In genomic region chrX:23659339-23659738, GRCh38 we compare ENCODE assay signal across 15 cellular contexts. TPM values are rescaled to one million over a fixed set of nuclear protein-coding genes. Genes with fewer than 3 reads are reported as not detected.
DNase-seq lines count a peak whose midpoint lies in the region; ATAC-seq and TF ChIP-seq lines count a peak whose summit lies in the region.
"Had no signal": no experiment of that assay in that cellular context is flagged by ENCODE, and none has a peak within 500 bp of the region (broad histone marks: within the 10 kb centered on the region; RNA-seq: fewer than 3 reads in every experiment).

No MANE protein-coding gene starts in this region.

- H3K4me2 ChIP-seq in mesendoderm (ENCODE audit: low read length), result no peak overlapping the region

- no TSS peak for BruUV-seq in Caco-2 (replicated peaks; lab: Mats Ljungman, UMichigan)

- no peak overlapping the region for H2AK5ac ChIP-seq in mesendoderm (ENCODE audit: low read length)

- H3K4me3 Mint-ChIP-seq in Caco-2 (ENCODE audit: unreplicated experiment) (peak overlapping the region; percentile 62), endothelial cell (ENCODE audit: unreplicated experiment) (no peak overlapping the region)
- H3K4me3 Mint-ChIP-seq in central memory CD8-positive, alpha-beta T cell, result no peak overlapping the region
- H3K4me3 Mint-ChIP-seq: CD14-positive monocyte had no signal

- H4K5ac ChIP-seq in mesendoderm (ENCODE audit: low read length), result no peak overlapping the region

- H3K79me1 ChIP-seq in mesendoderm (ENCODE audit: low read length), result no peaks in the 10 kb centered on the region

- H3K36me3 Mint-ChIP-seq in Caco-2 (ENCODE audit: insufficient read depth, unreplicated experiment) (no peaks in the 10 kb centered on the region), endothelial cell (ENCODE audit: low read depth, unreplicated experiment) (no peaks in the 10 kb centered on the region)
- peaks cover 1% of the 10 kb centered on the region for H3K36me3 Mint-ChIP-seq in central memory CD8-positive, alpha-beta T cell (ENCODE audit: insufficient read depth)
- H3K36me3 Mint-ChIP-seq: CD14-positive monocyte had no signal

- peaks cover 2% of the 10 kb centered on the region for H3K79me2 ChIP-seq in mesendoderm (ENCODE audit: control insufficient read depth, insufficient read depth, low read length)

- intact Hi-C loops in Caco-2 (cut with micrococcal nuclease; ENCODE audit: unreplicated experiment), result no loop called here

- peak overlapping the region; percentile 94 for H3K9ac ChIP-seq in HUES6 (ENCODE audit: low read length)
- H3K9ac ChIP-seq in mesendoderm (ENCODE audit: low read length), result no peak overlapping the region

- WGBS in mesendoderm (ENCODE audit: extremely low coverage, insufficient coverage, low lambda C conversion rate), result no CpG with 5 or more reads among the region's 4 CpGs

- H3K27me3 ChIP-seq in Caco-2 (replicated peaks; ENCODE audit: control insufficient read depth, insufficient read depth, low read length) (no peaks in the 10 kb centered on the region), HUES6 (ENCODE audit: control insufficient read depth, insufficient read depth, low read length) (no peaks in the 10 kb centered on the region), mesendoderm (ENCODE audit: insufficient read depth, low read length, poor library complexity) (no peaks in the 10 kb centered on the region)

- H3K23ac ChIP-seq in mesendoderm (ENCODE audit: low read length), result no peak overlapping the region

- H3K9me3 Mint-ChIP-seq in Caco-2 (ENCODE audit: unreplicated experiment), result no peaks in the 10 kb centered on the region
- H3K9me3 Mint-ChIP-seq in central memory CD8-positive, alpha-beta T cell, result no peaks in the 10 kb centered on the region
- H3K9me3 Mint-ChIP-seq in endothelial cell (ENCODE audit: unreplicated experiment), result no peaks in the 10 kb centered on the region

- H2BK15ac ChIP-seq in mesendoderm (replicated peaks; ENCODE audit: low read depth), result no peak overlapping the region

- DNase-seq in Caco-2 (no peak), mesendoderm (peak; percentile 28), NCI-H1436 treated with DMSO at 0.1 percent for 48 hours (lab: John Stamatoyannopoulos, UW) (no peak), NCI-H524 (lab: John Stamatoyannopoulos, UW) (no peak), kidney glomerular epithelial cell (lab: John Stamatoyannopoulos, UW) (no peak), endothelial cell (ENCODE audit: low spot score) (no peak)
- DNase-seq in central memory CD8-positive, alpha-beta T cell (ENCODE audit: low spot score in 2 of 2), result no peak
- DNase-seq: COR-L47, NCI-H1048, NCI-H1694, NCI-H2107, NCI-H226, NCI-H69 had no signal

- CTCF ChIA-PET in Caco-2 (lab: Charles Lee), result no interaction called here

- no peak overlapping the region for H2BK120ac ChIP-seq in mesendoderm (ENCODE audit: low read depth, low read length)

- no peak overlapping the region for H3K4ac ChIP-seq in mesendoderm (ENCODE audit: low read depth, low read length)

- H2BK5ac ChIP-seq in mesendoderm (ENCODE audit: low read length), result peak overlapping the region; percentile 76

- no peak for ATAC-seq in central memory CD8-positive, alpha-beta T cell (replicated peaks; ENCODE audit: extremely low read depth, poor library complexity, severe bottlenecking)

- H3K4me1 ChIP-seq in Caco-2 (peaks cover 13% of the 10 kb centered on the region), HUES6 (ENCODE audit: control insufficient read depth, insufficient read depth, low read length) (peaks cover 31% of the 10 kb centered on the region), mesendoderm (ENCODE audit: control insufficient read depth, low read depth, low read length) (peaks cover 4% of the 10 kb centered on the region)

- H3K9me3 ChIP-seq in Caco-2, result no peaks in the 10 kb centered on the region
- H3K9me3 ChIP-seq in HUES6 (ENCODE audit: control insufficient read depth, insufficient read depth, low read depth, low read length), result peaks cover 3% of the 10 kb centered on the region; the same call in 1 of the 2 replicates

- POLR2A ChIA-PET in Caco-2 (lab: Charles Lee), result no interaction called here

- H3K27me3 Mint-ChIP-seq in Caco-2 (ENCODE audit: insufficient read depth, unreplicated experiment) (no peaks in the 10 kb centered on the region), endothelial cell (ENCODE audit: unreplicated experiment) (no peaks in the 10 kb centered on the region)
- H3K27me3 Mint-ChIP-seq in central memory CD8-positive, alpha-beta T cell, result no peaks in the 10 kb centered on the region

- H3K4me1 Mint-ChIP-seq in Caco-2 (ENCODE audit: low read depth, unreplicated experiment) (peaks cover 6% of the 10 kb centered on the region), endothelial cell (ENCODE audit: unreplicated experiment) (peaks cover 11% of the 10 kb centered on the region)
- H3K4me1 Mint-ChIP-seq in central memory CD8-positive, alpha-beta T cell, result peaks cover 17% of the 10 kb centered on the region

- H3K4me3 ChIP-seq in Caco-2 (ENCODE audit: low read depth, low read length) (no peak overlapping the region), HUES6 (ENCODE audit: low read depth, low read length) (peak overlapping the region; percentile 61), mesendoderm (ENCODE audit: low read length) (no peak overlapping the region)

- no peak overlapping the region for H3K18ac ChIP-seq in mesendoderm (ENCODE audit: low read length)

- H3K27ac Mint-ChIP-seq in Caco-2 (ENCODE audit: unreplicated experiment) (peak overlapping the region; percentile 67), endothelial cell (ENCODE audit: unreplicated experiment) (no peak overlapping the region)
- peak overlapping the region; percentile 6 for H3K27ac Mint-ChIP-seq in central memory CD8-positive, alpha-beta T cell (ENCODE audit: low read depth)
- H3K27ac Mint-ChIP-seq: CD14-positive monocyte had no signal

- H3K36me3 ChIP-seq in Caco-2 (ENCODE audit: control insufficient read depth, insufficient read depth, low read length) (no peaks in the 10 kb centered on the region), HUES6 (ENCODE audit: control insufficient read depth, insufficient read depth, low read length) (peaks cover 14% of the 10 kb centered on the region; the same call in 1 of the 2 replicates), mesendoderm (ENCODE audit: control insufficient read depth, insufficient read depth, low read length) (no peaks in the 10 kb centered on the region)

- TF ChIP-seq CTCF in Caco-2 (IDR thresholded peaks at IDR 0.05; ENCODE audit: insufficient read depth in 1 of 2, low read depth in 1 of 2, low read length in 1 of 2, severe bottlenecking in 1 of 2, unreplicated experiment in 1 of 2), result no peak
- no peak for TF ChIP-seq CTCF in endothelial cell (IDR thresholded peaks at IDR 0.05; ENCODE audit: unreplicated experiment)

- peak overlapping the region; percentile 64 for H3K56ac ChIP-seq in mesendoderm (ENCODE audit: low read length)

- H3K27ac ChIP-seq in HUES6 (ENCODE audit: low read depth, low read length) (peak overlapping the region; percentile 96), mesendoderm (ENCODE audit: low read depth, low read length) (peak overlapping the region; percentile 76)

- H4K8ac ChIP-seq in mesendoderm (ENCODE audit: low read depth, low read length), result no peak overlapping the region

RNA-seq across cellular contexts. Expression of gene PRDX4, which starts 8.0 kb away (rescaled TPM):
- total RNA-seq in Caco-2 (2022) (185 and 187 TPM in 2 replicates), endothelial cell (ENCODE audit: unreplicated experiment) (74.6 TPM)
- polyA plus RNA-seq in mesendoderm (2013, experiment 1 of 2), result 168 TPM
- 165 TPM for polyA plus RNA-seq in mesendoderm (2013, experiment 2 of 2)
